14 cellular contexts compared by ENCODE assay signal in the genomic region with DNA sequence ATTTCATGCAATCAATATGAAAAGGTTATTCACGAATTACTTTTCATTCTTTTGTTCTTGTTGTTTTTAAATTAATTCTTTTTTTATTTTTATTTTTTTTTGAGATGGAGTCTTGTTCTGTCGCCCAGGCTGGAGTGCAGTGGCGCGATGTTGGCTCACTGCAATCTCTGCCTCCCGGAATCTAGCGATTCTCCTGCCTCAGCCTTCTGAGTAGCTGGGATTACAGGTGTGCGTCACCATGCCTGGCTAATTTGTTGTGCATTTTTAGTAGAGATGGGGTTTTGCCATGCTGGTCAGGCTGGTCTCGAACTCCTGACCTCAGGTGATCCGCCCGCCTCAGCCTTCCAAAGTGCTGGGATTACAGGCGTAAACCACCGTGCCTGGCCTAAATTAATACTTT. TPM values are rescaled to one million over a fixed set of nuclear protein-coding genes. Genes with fewer than 3 reads are reported as not detected.
"Had no signal": no experiment of that assay in that cellular context is flagged by ENCODE, and none has a peak within 500 bp of the region (broad histone marks: within the 10 kb centered on the region; RNA-seq: fewer than 3 reads in every experiment).

No MANE protein-coding gene starts in this region.

RNA-seq across cellular contexts. Expression of gene NLRP12, which starts 16.1 kb away (rescaled TPM):
- total RNA-seq: kidney epithelial cell had no signal
- polyA plus RNA-seq: keratinocyte; naive thymus-derived CD4-positive, alpha-beta T cell had no signal

RNA-seq across cellular contexts. Expression of gene PRKCG, which starts 41.8 kb away (rescaled TPM):
- total RNA-seq: endothelial cell of umbilical vein, esophagus mucosa, esophagus squamous epithelium, gastrocnemius medialis, heart right ventricle, left cardiac atrium, left lung, left ventricle myocardium superior, lower leg skin, lower lobe of right lung, lung microvascular endothelial cell had no signal
- polyA plus RNA-seq: keratinocyte had no signal
